In genomic region chr6:16770701-16771569, GRCh38 we compare ENCODE assay signal across 8 cellular contexts. TPM values are rescaled to one million over a fixed set of nuclear protein-coding genes. Genes with fewer than 3 reads are reported as not detected.
A peak's percentile ranks its signal among the peaks of the same experiment; 100 is the strongest.
DNase-seq lines count a peak whose midpoint lies in the region; TF ChIP-seq lines count a peak whose summit lies in the region.

No MANE protein-coding gene starts in this region.

- H3K4me3 ChIP-seq in MG63 = no peak overlapping the region
- H3K4me3 ChIP-seq in adipocyte (ENCODE audit: low read length) = no peak overlapping the region
- H3K4me3 ChIP-seq in hepatocyte = no peak overlapping the region
- no peak overlapping the region for H3K4me3 ChIP-seq in spleen

- H3K9ac ChIP-seq in adipocyte (ENCODE audit: low read length) = no peak overlapping the region

- no peak overlapping the region for H3K4me2 ChIP-seq in hepatocyte

- no peak for TF ChIP-seq POLR2A in spleen (IDR thresholded peaks at IDR 0.05)

- TF ChIP-seq CTCF in hepatocyte (IDR thresholded peaks at IDR 0.05; ENCODE audit: poor library complexity) = peak; percentile 75
- peak; percentile 68 to 96 (median 92) for TF ChIP-seq CTCF in spleen (IDR thresholded peaks at IDR 0.05 in 8 of 11, conservative IDR thresholded peaks at IDR 0.05 in 3 of 11)

- H3K9me2 ChIP-seq in hepatocyte (replicated peaks; ENCODE audit: insufficient read depth) = no peaks in the 10 kb centered on the region

- H3K9me3 ChIP-seq in MG63 (no peaks in the 10 kb centered on the region), adipocyte (ENCODE audit: control insufficient read depth, low read length) (no peaks in the 10 kb centered on the region), hepatocyte (ENCODE audit: low read depth) (no peaks in the 10 kb centered on the region), spleen (no peaks in the 10 kb centered on the region)

- intact Hi-C loops in spleen (cut with DNase I; ENCODE audit: low total_unique reads) = loop anchor here (5.0 kb wide), 1 partner anchor 439 kb away; no protein-coding TSS in a partner anchor

- no peak overlapping the region for H2AFZ ChIP-seq in hepatocyte

- H3K27ac ChIP-seq in hepatocyte (no peak overlapping the region), spleen (peak overlapping the region in 6 of 8 donors; percentile 34 to 75 (median 40))

- H3K36me3 ChIP-seq in MG63 (no peaks in the 10 kb centered on the region), adipocyte (ENCODE audit: control insufficient read depth, insufficient read depth, low read length, severe bottlenecking) (no peaks in the 10 kb centered on the region), hepatocyte (replicated peaks; ENCODE audit: insufficient read depth, low read depth) (no peaks in the 10 kb centered on the region), spleen (no peaks in the 10 kb centered on the region)

- H3K27me3 ChIP-seq in MG63 = no peaks in the 10 kb centered on the region
- H3K27me3 ChIP-seq in adipocyte (replicated peaks; ENCODE audit: control insufficient read depth, insufficient read depth, low read length) = no peaks in the 10 kb centered on the region
- no peaks in the 10 kb centered on the region for H3K27me3 ChIP-seq in hepatocyte
- no peaks in the 10 kb centered on the region for H3K27me3 ChIP-seq in spleen (replicated peaks in 1 of 7)

- H3K4me1 ChIP-seq in adipocyte (ENCODE audit: control insufficient read depth, insufficient read depth, low read length) (peaks cover 64% of the 10 kb centered on the region), hepatocyte (ENCODE audit: insufficient read depth) (peaks cover 21% of the 10 kb centered on the region), spleen (peaks cover 13 to 52% (median 33%) of the 10 kb centered on the region in 6 donors)

- H3K79me2 ChIP-seq in hepatocyte = no peaks in the 10 kb centered on the region

- no peaks in the 10 kb centered on the region for H4K20me1 ChIP-seq in hepatocyte (ENCODE audit: insufficient read depth, poor library complexity, severe bottlenecking)

- DNase-seq in GDM1 (lab: John Stamatoyannopoulos, UW) (peak; percentile 62), H4 (ENCODE audit: low spot score) (peak; percentile 92), MG63 (peak; percentile 81), T-helper 1 cell (peak; percentile 54 to 78 (median 73)), adipocyte (ENCODE audit: low read depth) (peak; percentile 51), hepatocyte (ENCODE audit: low spot score) (peak; percentile 86), spleen (peak; percentile 96), DMS79 (lab: John Stamatoyannopoulos, UW) (no peak)

- WGBS in hepatocyte (ENCODE audit: low lambda C conversion rate, missing lambda C conversion rate) = 45% methylated on average over 16 of the region's 16 CpGs
- 23 to 33% (median 28%) methylated on average over 16 of the region's 16 CpGs for WGBS in spleen, 5 donors

RNA-seq across cellular contexts. Expression of gene ATXN1, which starts 9.7 kb away (rescaled TPM):
- total RNA-seq in H4 (2014; rRNA removed; shearing (Covaris generic)) = 14.6 and 18.9 TPM in 2 replicates
- total RNA-seq in MG63 (2014; rRNA removed; shearing (Covaris generic); ENCODE audit: low replicate concordance) = 1.9 and 5.9 TPM in 2 replicates
- total RNA-seq in hepatocyte (28.7 and 32.6 TPM in 2 replicates), spleen (100 to 1,000 TPM in 2 of 7 donors, 10 to 100 TPM in 5; 64.3 to 123 (median 80.5) TPM)
- polyA plus RNA-seq in hepatocyte (14.7 and 16.3 TPM in 2 replicates), spleen (1 to 10 TPM; 3.5 to 9.4 (median 5.1) TPM)
